Comparison of ENCODE assay signal across 4 cellular contexts in the genomic region with DNA sequence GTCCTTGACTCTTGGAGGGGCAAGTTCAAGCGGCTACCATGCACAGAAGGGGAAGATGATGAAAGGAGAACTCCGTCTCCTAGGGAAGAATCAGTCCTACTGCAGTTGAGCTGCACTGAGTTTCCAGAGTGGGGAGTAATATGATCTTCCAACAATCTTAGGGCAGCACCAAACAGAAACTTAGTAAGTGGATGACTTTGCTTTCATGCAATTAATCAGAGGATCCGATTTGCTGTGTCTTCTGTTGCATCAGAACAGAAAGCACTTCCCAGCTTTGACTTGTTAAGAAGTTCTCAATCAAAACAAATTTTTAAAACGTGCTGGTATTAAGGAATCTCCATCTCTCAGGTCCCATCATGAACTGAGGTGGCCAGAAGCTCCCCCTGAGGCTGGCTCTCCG. TPM values are rescaled to one million over a fixed set of nuclear protein-coding genes. Genes with fewer than 3 reads are reported as not detected.
"Had no signal": no experiment of that assay in that cellular context is flagged by ENCODE, and none has a peak within 500 bp of the region (broad histone marks: within the 10 kb centered on the region; RNA-seq: fewer than 3 reads in every experiment).

A gene with protein sequence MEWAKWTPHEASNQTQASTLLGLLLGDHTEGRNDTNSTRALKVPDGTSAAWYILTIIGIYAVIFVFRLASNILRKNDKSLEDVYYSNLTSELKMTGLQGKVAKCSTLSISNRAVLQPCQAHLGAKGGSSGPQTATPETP (minus strand): TSS at position 101 of the 400 bp plus-strand sequence. CDS start 112 bp downstream, outside the sequence.

RNA-seq across cellular contexts. Expression of the gene that starts here (rescaled TPM):
- total RNA-seq: LHCN-M2, M059J, MCF 10A, NCI-H460 had no signal
